In the genomic region with DNA sequence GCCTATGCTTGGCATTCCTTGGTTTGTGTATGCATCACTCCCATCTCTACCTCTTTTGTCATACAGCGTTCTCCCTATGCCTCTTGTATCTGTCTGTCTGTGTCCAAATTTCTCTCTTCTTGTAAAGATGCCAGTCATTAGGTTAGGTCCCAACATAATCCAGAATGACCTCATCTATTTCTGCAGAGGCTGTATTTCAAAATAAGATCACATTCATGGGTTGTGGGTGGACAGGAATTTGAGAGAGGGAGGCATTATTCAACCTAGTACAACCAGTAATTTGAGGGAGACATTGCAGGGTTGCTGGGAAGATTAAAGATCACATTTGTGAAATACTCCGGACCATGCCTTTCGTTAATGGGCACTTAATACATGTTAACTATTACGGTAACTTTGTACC, we compare ENCODE assay signal across 1 cellular context.
TF ChIP-seq lines count a peak whose summit lies in the region.

No MANE protein-coding gene starts in this region.

TF ChIP-seq in WTC11, 78 proteins besides CTCF, POLR2A, EP300 and RAD21 (continued from another document):
- no peak for TF ChIP-seq JUN (CRISPR knock-in tag; IDR thresholded peaks at IDR 0.05)
